ENCODE assay signal across 9 cellular contexts in the genomic region with DNA sequence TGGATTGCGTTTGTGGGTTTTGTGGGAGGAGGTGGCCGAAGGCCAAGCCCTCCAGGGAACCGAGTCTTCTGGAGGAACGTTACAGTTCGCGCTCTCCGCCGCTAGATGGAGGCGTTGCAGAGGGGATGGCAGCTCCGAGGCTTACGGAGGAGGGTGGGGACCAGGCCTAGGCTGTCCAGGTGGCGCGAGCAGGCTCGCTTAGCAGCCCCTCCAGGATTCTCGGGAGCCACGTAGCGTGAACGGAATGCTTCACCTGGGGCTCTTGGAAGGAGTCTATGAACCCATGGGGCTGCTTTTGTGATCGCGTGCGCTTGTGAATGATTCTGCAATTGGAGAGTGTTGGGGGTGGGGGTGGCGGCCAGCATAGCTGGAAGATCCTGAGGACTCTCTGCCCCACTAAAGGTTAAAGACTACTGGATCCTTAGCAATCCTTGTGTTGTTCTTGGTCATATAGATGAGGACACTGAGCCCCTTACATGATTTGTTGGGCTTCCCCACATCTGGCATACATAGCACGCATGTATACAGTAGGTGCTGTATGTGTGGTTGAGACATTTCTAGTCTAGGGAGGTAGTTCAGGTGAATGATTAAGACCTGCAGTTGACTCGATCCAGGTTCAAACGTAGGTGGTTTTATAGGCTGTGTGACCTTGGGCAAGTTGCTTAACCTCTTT. TPM values are rescaled to one million over a fixed set of nuclear protein-coding genes. Genes with fewer than 3 reads are reported as not detected.
DNase-seq lines count a peak whose midpoint lies in the region; ATAC-seq and TF ChIP-seq lines count a peak whose summit lies in the region.
"Had no signal": no experiment of that assay in that cellular context is flagged by ENCODE, and none has a peak within 500 bp of the region (broad histone marks: within the 10 kb centered on the region; RNA-seq: fewer than 3 reads in every experiment).

No MANE protein-coding gene starts in this region.

- CTCF ChIA-PET in AG04449 (lab: Yijun Ruan, JAX) = interaction anchor here (0.9 to 19.5 kb wide), 15 partner anchors 9 to 1217 kb away, joined by 3 to 646 read pairs (median 4); a partner anchor contains a TSS

- DNase-seq in AG04449 (ENCODE audit: low read depth, low spot score) (no peak), NCI-H460 (ENCODE audit: extremely low read depth, low read depth) (peak; percentile 63), medulla oblongata (ENCODE audit: extremely low spot score) (peak; percentile 74)
- DNase-seq in activated CD4-positive, alpha-beta T cell treated with anti-CD3 and anti-CD28 coated beads, Interleukin-2, amount 50 U/mL, for 1 hour = peak; percentile 41
- peak; percentile 7 for DNase-seq in effector CD4-positive, alpha-beta T cell
- peak; percentile 3 to 17 for DNase-seq in stimulated activated CD8-positive, alpha-beta memory T cell treated with anti-CD3 and anti-CD28 coated beads, Interleukin-7, amount 100 ng/mL, for 1 hour (ENCODE audit: low read depth in 2 of 2)

- peak; percentile 96 for TF ChIP-seq CTCF in AG04449 (IDR thresholded peaks at IDR 0.05; ENCODE audit: insufficient read depth, low read length, missing control alignments)

- POLR2A ChIA-PET in AG04449 (lab: Yijun Ruan, JAX) = no interaction called here

- ATAC-seq in GM18505 (IDR thresholded peaks at IDR 0.05; ENCODE audit: unreplicated experiment) (peak; percentile 69), HG03025 (IDR thresholded peaks at IDR 0.05; ENCODE audit: low FRiP score, unreplicated experiment) (peak; percentile 88)

- H3K4me3 ChIP-seq in AG04449 (ENCODE audit: low read depth, low read length) = no peak overlapping the region

- no peak for TF ChIP-seq POLR2A in GM18505 (IDR thresholded peaks at IDR 0.05; ENCODE audit: borderline replicate concordance, extremely low read depth, insufficient read depth, insufficient read length)

RNA-seq across cellular contexts. Expression of a gene that starts 25.7 kb away (rescaled TPM):
- total RNA-seq in NCI-H460 (2014; rRNA removed; shearing (Covaris generic)) = not detected in 2 replicates
- polyA plus RNA-seq in NCI-H460 (2014; cell fraction: nucleus; rRNA removed) = not detected in 2 replicates
- total RNA-seq: temporal lobe had no signal
